In the genomic region with DNA sequence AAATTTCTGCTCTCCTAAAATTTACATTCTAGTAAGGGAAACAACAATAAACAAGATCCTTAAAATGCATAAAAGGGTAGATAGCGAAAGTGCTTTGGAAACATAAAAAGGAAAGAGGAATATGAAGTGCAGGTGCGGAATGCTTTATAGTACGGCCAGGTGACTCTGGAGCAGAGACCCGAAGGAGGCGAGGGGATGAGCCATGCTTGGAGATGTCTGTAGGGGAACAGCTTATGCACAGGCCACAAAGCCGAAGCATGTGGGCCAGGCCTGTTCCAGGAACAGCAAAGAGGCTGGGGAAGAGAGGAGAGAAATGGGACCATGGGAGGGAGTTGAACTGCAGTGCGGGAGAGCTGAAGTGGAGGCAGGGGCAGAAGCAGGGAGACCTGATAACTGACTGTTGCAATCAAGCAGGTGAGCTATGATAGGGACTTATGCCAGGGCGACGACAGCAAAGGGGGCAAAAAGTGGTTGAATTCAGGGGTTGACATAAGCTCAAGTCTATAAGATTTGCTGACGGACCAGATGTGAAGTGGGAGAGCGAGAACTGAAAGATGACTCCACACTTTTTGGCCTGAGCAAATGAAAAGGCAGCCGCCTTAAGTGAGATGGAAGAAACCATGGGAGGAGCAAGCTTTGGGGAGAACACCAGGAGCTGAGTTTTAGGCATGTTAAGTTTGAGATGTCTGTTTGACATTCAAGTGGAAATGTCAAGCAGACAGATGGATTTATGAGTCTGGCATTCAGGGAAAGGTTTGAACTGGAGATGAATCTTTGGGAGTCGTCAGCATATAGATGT, we compare ENCODE assay signal across 1 cellular context.
TF ChIP-seq lines count a peak whose summit lies in the region.

No MANE protein-coding gene starts in this region.

TF ChIP-seq in K562, 482 proteins besides CTCF, POLR2A, EP300 and RAD21 (continued from another document and continues in another):
- peak; percentile 17; the same call in 1 of the 2 replicates for TF ChIP-seq ZNF407 (IDR thresholded peaks at IDR 0.05; ENCODE audit: low read depth)
- no peak for TF ChIP-seq SOX6 (IDR thresholded peaks at IDR 0.05)
- TF ChIP-seq MGA (IDR thresholded peaks at IDR 0.05): peak; percentile 63
- no peak for TF ChIP-seq ZNF445 (CRISPR knock-in tag; IDR thresholded peaks at IDR 0.05; ENCODE audit: low read depth)
- no peak for TF ChIP-seq ZBTB34 (CRISPR knock-in tag; IDR thresholded peaks at IDR 0.05)
- peak in 1 of 2 experiments; percentile 16 for TF ChIP-seq E2F6 (IDR thresholded peaks at IDR 0.05; ENCODE audit: borderline replicate concordance in 1 of 2, extremely low read depth in 1 of 2, insufficient read depth in 1 of 2, insufficient read length in 1 of 2, low read depth in 1 of 2, low read length in 1 of 2, poor library complexity in 1 of 2, severe bottlenecking in 1 of 2)
- TF ChIP-seq NFATC3 (IDR thresholded peaks at IDR 0.05): no peak
- 0 out of 4 replicates have a peak, but pooled peaks of 1 of the 2 experiments have one; percentile 24 for TF ChIP-seq KDM1A (IDR thresholded peaks at IDR 0.05)
- TF ChIP-seq FOXK1 (CRISPR knock-in tag; IDR thresholded peaks at IDR 0.05; ENCODE audit: borderline replicate concordance): no peak
- TF ChIP-seq HDGF (IDR thresholded peaks at IDR 0.05): peak; percentile 94
- TF ChIP-seq, protein P1, sequence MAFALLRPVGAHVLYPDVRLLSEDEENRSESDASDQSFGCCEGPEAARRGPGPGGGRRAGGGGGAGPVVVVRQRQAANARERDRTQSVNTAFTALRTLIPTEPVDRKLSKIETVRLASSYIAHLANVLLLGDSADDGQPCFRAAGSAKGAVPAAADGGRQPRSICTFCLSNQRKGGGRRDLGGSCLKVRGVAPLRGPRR (CRISPR knock-in tag; IDR thresholded peaks at IDR 0.05): no peak
- no peak for TF ChIP-seq ZNF239 (CRISPR knock-in tag; IDR thresholded peaks at IDR 0.05)
- TF ChIP-seq BACH1 (tag; IDR thresholded peaks at IDR 0.05): peak; percentile 92
- TF ChIP-seq SP2 (IDR thresholded peaks at IDR 0.05; ENCODE audit: extremely low read depth, low read depth, low read length, poor library complexity, severe bottlenecking): no peak
- TF ChIP-seq RNF2 (IDR thresholded peaks at IDR 0.05): 0 out of 2 replicates have a peak, but pooled peaks have one; percentile 32
- TF ChIP-seq CC2D1A (IDR thresholded peaks at IDR 0.05): peak; percentile 59; the same call in 1 of the 2 replicates
- TF ChIP-seq NCOA1 (IDR thresholded peaks at IDR 0.05; ENCODE audit: low read depth): no peak
- TF ChIP-seq CBX1 (IDR thresholded peaks at IDR 0.05; ENCODE audit: low read depth): no peak
- TF ChIP-seq TAF9B (IDR thresholded peaks at IDR 0.05; ENCODE audit: partially characterized antibody): peak; percentile 68
- TF ChIP-seq JUN (IDR thresholded peaks at IDR 0.05; ENCODE audit: borderline replicate concordance, low read depth, low read length): no peak
- no peak for TF ChIP-seq JUN (CRISPR knock-in tag; IDR thresholded peaks at IDR 0.05; ENCODE audit: borderline replicate concordance)
- no peak for TF ChIP-seq PURB (CRISPR knock-in tag; IDR thresholded peaks at IDR 0.05; ENCODE audit: low read depth)
- no peak for TF ChIP-seq ZNF589 (CRISPR knock-in tag; IDR thresholded peaks at IDR 0.05; ENCODE audit: low read depth)
- no peak for TF ChIP-seq CBX2 (IDR thresholded peaks at IDR 0.05; ENCODE audit: insufficient read depth, low read length, poor library complexity, severe bottlenecking)
- TF ChIP-seq SMARCE1 (IDR thresholded peaks at IDR 0.05): peak; percentile 76; the same call in 1 of the 2 replicates
- no peak for TF ChIP-seq HNRNPL (IDR thresholded peaks at IDR 0.05; ENCODE audit: low read depth, low read length)
- TF ChIP-seq LARP7 (IDR thresholded peaks at IDR 0.05): peak; percentile 90; the same call in 1 of the 2 replicates
- no peak for TF ChIP-seq ZBTB26 (CRISPR knock-in tag; IDR thresholded peaks at IDR 0.05)
- no peak for TF ChIP-seq FUS (optimal IDR thresholded peaks at IDR 0.05; ENCODE audit: low read depth, low read length)
